In the genomic region with DNA sequence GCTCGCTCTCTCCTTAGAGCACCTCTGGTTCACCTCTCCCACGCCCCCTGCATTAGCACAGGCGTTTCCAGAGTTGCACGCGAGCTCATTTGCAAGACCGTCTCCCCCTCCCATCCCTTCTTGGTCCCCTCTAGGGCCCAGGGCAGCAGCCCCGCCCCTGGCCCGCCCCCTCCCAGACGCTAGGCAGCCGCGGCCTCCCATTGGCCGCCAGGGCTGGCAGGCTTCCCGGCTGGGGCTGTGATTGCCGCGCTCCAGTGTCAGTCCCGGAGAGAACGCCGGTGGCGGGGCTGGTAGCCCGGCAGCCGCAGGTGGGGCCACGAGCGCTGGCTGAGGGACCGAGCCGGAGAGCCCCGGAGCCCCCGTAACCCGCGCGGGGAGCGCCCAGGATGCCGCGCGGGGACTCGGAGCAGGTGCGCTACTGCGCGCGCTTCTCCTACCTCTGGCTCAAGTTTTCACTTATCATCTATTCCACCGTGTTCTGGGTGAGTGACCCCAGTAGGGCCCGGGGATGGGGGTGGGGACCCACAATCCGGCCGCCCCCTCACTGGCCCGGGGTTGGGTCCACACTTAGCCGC, we compare ENCODE assay signal across 9 cellular contexts. TPM values are rescaled to one million over a fixed set of nuclear protein-coding genes. Genes with fewer than 3 reads are reported as not detected.
DNase-seq lines count a peak whose midpoint lies in the region; ATAC-seq, FAIRE-seq and TF ChIP-seq lines count a peak whose summit lies in the region.
"Had no signal": no experiment of that assay in that cellular context is flagged by ENCODE, and none has a peak within 500 bp of the region (broad histone marks: within the 10 kb centered on the region; RNA-seq: fewer than 3 reads in every experiment).

A gene (plus strand): TSS at position 257 of the 575 bp plus-strand sequence. CDS start 130 bp downstream, at position 387.

- H3K27me3 ChIP-seq in adipocyte (replicated peaks; ENCODE audit: control insufficient read depth, insufficient read depth, low read length) (peaks cover 9% of the 10 kb centered on the region), heart right ventricle (peaks cover 0 to 14% (median 0%) of the 10 kb centered on the region in 7 donors), trophoblast cell (ENCODE audit: insufficient read depth, low read length) (no peaks in the 10 kb centered on the region), thyroid gland (no peaks in the 10 kb centered on the region)

- no peak within 1 kb of the TSS for H4K12ac ChIP-seq in trophoblast cell (ENCODE audit: low read depth, low read length)

- no peak within 1 kb of the TSS for H3K23ac ChIP-seq in trophoblast cell (ENCODE audit: low read length)

- CTCF ChIA-PET in T-cell (lab: Charles Lee) = interaction anchor here (0.6 to 1.2 kb wide), 5 partner anchors 28 to 229 kb away, joined by 3 to 6 read pairs (median 4); no protein-coding TSS in a partner anchor

- no peak within 1 kb of the TSS for H3K18ac ChIP-seq in trophoblast cell (ENCODE audit: low read length)

- H3K27ac ChIP-seq in heart right ventricle = peak within 1 kb of the TSS; percentile 49 to 89 (median 78)
- no peak within 1 kb of the TSS for H3K27ac ChIP-seq in trophoblast cell (ENCODE audit: low read depth, low read length)
- peak within 1 kb of the TSS; percentile 46 to 77 (median 53) for H3K27ac ChIP-seq in thyroid gland

- FAIRE-seq in H54 (lab: Jason Lieb, UNC) = no peak
- FAIRE-seq: endometrium had no signal

- H3K36me3 ChIP-seq in adipocyte (ENCODE audit: control insufficient read depth, insufficient read depth, low read length, severe bottlenecking) = no peaks in the 10 kb centered on the region
- peaks cover 0 to 7% (median 0%) of the 10 kb centered on the region in 9 donors for H3K36me3 ChIP-seq in heart right ventricle
- no peaks in the 10 kb centered on the region for H3K36me3 ChIP-seq in trophoblast cell (ENCODE audit: control insufficient read depth in 1 of 2, insufficient read depth in 2 of 2, low read length in 2 of 2)
- no peaks in the 10 kb centered on the region for H3K36me3 ChIP-seq in thyroid gland

- peaks cover 19% of the 10 kb centered on the region for H3K79me1 ChIP-seq in trophoblast cell (ENCODE audit: low read length)

- no peaks in the 10 kb centered on the region for H3K79me2 ChIP-seq in trophoblast cell (ENCODE audit: control insufficient read depth, insufficient read depth, low read length, poor library complexity)

- peak within 1 kb of the TSS; percentile 27 for H4K8ac ChIP-seq in trophoblast cell (ENCODE audit: low read depth, low read length)

- H3K27ac Mint-ChIP-seq in T-cell = peak within 1 kb of the TSS; percentile 55 to 62

- H3K9me3 ChIP-seq in adipocyte (ENCODE audit: control insufficient read depth, low read length) (no peaks in the 10 kb centered on the region), heart right ventricle (no peaks in the 10 kb centered on the region), trophoblast cell (ENCODE audit: insufficient read depth, low read depth, low read length) (peaks cover 3% of the 10 kb centered on the region), thyroid gland (no peaks in the 10 kb centered on the region)

- H2BK12ac ChIP-seq in trophoblast cell (ENCODE audit: low read length) = peak within 1 kb of the TSS; percentile 48

- TF ChIP-seq CTCF in heart right ventricle (IDR thresholded peaks at IDR 0.05) (no peak), thyroid gland (IDR thresholded peaks at IDR 0.05) (no peak)

- peak within 1 kb of the TSS; percentile 25 for H2BK120ac ChIP-seq in trophoblast cell (ENCODE audit: insufficient read depth, low read length, poor library complexity)

- peak within 1 kb of the TSS; percentile 60 for H4K91ac ChIP-seq in trophoblast cell (ENCODE audit: low read depth, low read length)

- no peaks in the 10 kb centered on the region for H3K36me3 Mint-ChIP-seq in T-cell

- ATAC-seq in T-cell (replicated peaks in 1 of 4) = peak; percentile 94 to 96 (median 96)
- ATAC-seq in heart right ventricle = peak; percentile 94 to 98 (median 97)

- no peak within 1 kb of the TSS for H2AK5ac ChIP-seq in trophoblast cell (ENCODE audit: low read length)

- H3K4me3 ChIP-seq in adipocyte (ENCODE audit: low read length) (peak within 1 kb of the TSS; percentile 83), heart right ventricle (peak within 1 kb of the TSS; percentile 79 to 98 (median 90)), trophoblast cell (ENCODE audit: low read depth, low read length) (peak within 1 kb of the TSS; percentile 76), thyroid gland (replicated peaks in 1 of 3) (peak within 1 kb of the TSS in 2 of 3 donors; percentile 43 to 85)

- TF ChIP-seq POLR2A in H54 (IDR thresholded peaks at IDR 0.05; ENCODE audit: low read depth, low read length) (no peak), thyroid gland (IDR thresholded peaks at IDR 0.05) (peak in 1 of 2 donors; percentile 56)

- H3K9ac ChIP-seq in adipocyte (ENCODE audit: low read length) (peak within 1 kb of the TSS; percentile 76), trophoblast cell (ENCODE audit: low read length) (no peak within 1 kb of the TSS)

- intact Hi-C loops in heart right ventricle (cut with DNase I) (loop anchor here in 1 of 10 donors (10.0 kb wide), 1 partner anchor 54 kb away; no protein-coding TSS in a partner anchor), thyroid gland (cut with DNase I) (no loop called here)

- H3K4me3 Mint-ChIP-seq in T-cell = peak within 1 kb of the TSS; percentile 82 to 90 (median 87)

- peaks cover 3 to 6% of the 10 kb centered on the region in 2 donors for H3K27me3 Mint-ChIP-seq in T-cell

- H2BK5ac ChIP-seq in trophoblast cell (ENCODE audit: low read depth, low read length, poor library complexity) = no peak within 1 kb of the TSS

- H3K4me1 Mint-ChIP-seq in T-cell = peaks cover 23 to 29% (median 23%) of the 10 kb centered on the region in 3 donors

- H3K4ac ChIP-seq in trophoblast cell (ENCODE audit: low read depth, low read length) = no peak within 1 kb of the TSS

- peak within 1 kb of the TSS; percentile 41 for H2AFZ ChIP-seq in trophoblast cell (ENCODE audit: insufficient read depth, low read length, poor library complexity)

- peak within 1 kb of the TSS; percentile 93 for H3K4me2 ChIP-seq in trophoblast cell (ENCODE audit: low read length)

- H3K4me1 ChIP-seq in adipocyte (ENCODE audit: control insufficient read depth, insufficient read depth, low read length) (peaks cover 38% of the 10 kb centered on the region), heart right ventricle (peaks cover 0 to 60% (median 38%) of the 10 kb centered on the region in 9 donors), trophoblast cell (ENCODE audit: control insufficient read depth in 1 of 2, insufficient read depth in 2 of 2, low read length in 2 of 2) (peaks cover 23 to 36% of the 10 kb centered on the region in 2 experiments), thyroid gland (peaks cover 14 to 22% of the 10 kb centered on the region in 2 donors)

- peak within 1 kb of the TSS; percentile 60 for H3K14ac ChIP-seq in trophoblast cell (ENCODE audit: low read length)

- DNase-seq in DMS114 treated with DMSO at 0.1 percent for 48 hours (lab: John Stamatoyannopoulos, UW; ENCODE audit: unreplicated experiment) (peak; percentile 80), H54 (ENCODE audit: insufficient read length, low spot score) (peak; percentile 72), NCI-H1092 (lab: John Stamatoyannopoulos, UW) (peak; percentile 63), T-cell (peak; percentile 60 to 85 (median 74)), adipocyte (ENCODE audit: low read depth) (peak; percentile 81), heart right ventricle (peak; percentile 91 to 94), trophoblast cell (peak; percentile 64 to 79), thyroid gland (peak; percentile 93 to 94)

- POLR2A ChIA-PET in T-cell (lab: Charles Lee) = interaction anchor here in 1 of 2 donors (0.6 kb wide), 1 partner anchor 124 kb away, joined by 3 read pairs; no protein-coding TSS in a partner anchor

- H3K9me3 Mint-ChIP-seq in T-cell = no peaks in the 10 kb centered on the region

- WGBS in heart right ventricle, 2 donors = 0 to 1% methylated on average over 44 to 45 of the region's 45 CpGs
- no CpG with 5 or more reads among the region's 45 CpGs for WGBS in trophoblast cell (ENCODE audit: extremely low coverage, insufficient coverage, insufficient read length)
- 1 to 2% methylated on average over 15 to 29 of the region's 45 CpGs for WGBS in thyroid gland, 2 donors

RNA-seq across cellular contexts. Expression of the gene that starts here (rescaled TPM):
- total RNA-seq in T-cell = 1 to 10 TPM; 2.9 to 8.2 (median 6.2) TPM
- total RNA-seq in heart right ventricle = 10 to 100 TPM in 5 of 10 donors, 1 to 10 TPM in 5; 5.0 to 16.5 (median 9.4) TPM
- polyA plus RNA-seq in heart right ventricle = 10 to 100 TPM; 15.4 to 18.2 TPM
- polyA plus RNA-seq in trophoblast cell (2013) = 19.1 and 19.5 TPM in 2 replicates
- total RNA-seq in thyroid gland = 10 to 100 TPM in 3 of 4 donors, 1 to 10 TPM in 1; 9.0 to 23.1 (median 17.2) TPM
